ENCODE assay signal across 9 cellular contexts in genomic region chr11:9787981-9788521, GRCh38.
DNase-seq lines count a peak whose midpoint lies in the region; ATAC-seq and TF ChIP-seq lines count a peak whose summit lies in the region.
"Had no signal": no experiment of that assay in that cellular context is flagged by ENCODE, and none has a peak within 500 bp of the region (broad histone marks: within the 10 kb centered on the region; RNA-seq: fewer than 3 reads in every experiment).

No MANE protein-coding gene starts in this region.

- no peak for TF ChIP-seq POLR2A in heart left ventricle (IDR thresholded peaks at IDR 0.05)

- H3K27me3 ChIP-seq in heart left ventricle: no peaks in the 10 kb centered on the region

- H3K9me3 ChIP-seq in heart left ventricle: no peaks in the 10 kb centered on the region

- peak; percentile 95 for ATAC-seq in SK-N-SH treated with all-trans-retinoic acid at 6 μM for 48 hours
- peak; percentile 7 to 76 (median 46) for ATAC-seq in heart left ventricle
- no peak for ATAC-seq in GM18868 (IDR thresholded peaks at IDR 0.05; ENCODE audit: unreplicated experiment)

- DNase-seq in GM04503 (ENCODE audit: low read depth): peak; percentile 98
- peak in 4 of 5 donors; percentile 32 to 64 (median 59) for DNase-seq in heart left ventricle
- peak; percentile 21 for DNase-seq in smooth muscle cell of the brain vasculature (ENCODE audit: low read depth, low spot score)
- no peak for DNase-seq in NCI-H146 treated with DMSO at 0.1 percent for 48 hours (lab: John Stamatoyannopoulos, UW; ENCODE audit: unreplicated experiment)
- DNase-seq in activated CD4-positive, alpha-beta T cell treated with anti-CD3 and anti-CD28 coated beads, Interleukin-2, amount 50 U/mL, for 48 hours: no peak
- no peak for DNase-seq in HT-29 (ENCODE audit: low spot score)
- DNase-seq: stimulated activated CD4-positive, alpha-beta T cell treated with anti-CD3 and anti-CD28 coated beads, Interleukin-1b, Interleukin-23, amount 100 ng/mL, for 48 hours had no signal

- peaks cover 0 to 25% (median 8%) of the 10 kb centered on the region in 12 donors for H3K4me1 ChIP-seq in heart left ventricle

- intact Hi-C loops in heart left ventricle (cut with DNase I): no loop called here

- TF ChIP-seq CTCF in heart left ventricle (IDR thresholded peaks at IDR 0.05): no peak

- peak overlapping the region in 7 of 12 donors; percentile 8 to 47 (median 40) for H3K27ac ChIP-seq in heart left ventricle

- no peak overlapping the region for H3K4me3 ChIP-seq in heart left ventricle

- H3K36me3 ChIP-seq in heart left ventricle: peaks cover 0 to 75% (median 53%) of the 10 kb centered on the region in 9 donors

- WGBS in heart left ventricle, 4 donors: 73 to 87% (median 77%) methylated on average over 3 of the region's 3 CpGs

TF ChIP-seq in SK-N-SH treated with all-trans-retinoic acid at 6 μM for 48 hours, 23 proteins besides CTCF, POLR2A, EP300 and RAD21:
- no peak for TF ChIP-seq RARB (CRISPR knock-in tag; IDR thresholded peaks at IDR 0.05)
- no peak for TF ChIP-seq PATZ1 (CRISPR knock-in tag; IDR thresholded peaks at IDR 0.05; ENCODE audit: borderline replicate concordance)
- no peak for TF ChIP-seq ESRRG (CRISPR knock-in tag; IDR thresholded peaks at IDR 0.05)
- no peak for TF ChIP-seq SNAI2 (CRISPR knock-in tag; IDR thresholded peaks at IDR 0.05)
- TF ChIP-seq ZC3H10 (CRISPR knock-in tag; IDR thresholded peaks at IDR 0.05): no peak
- no peak for TF ChIP-seq TOX (CRISPR knock-in tag; IDR thresholded peaks at IDR 0.05; ENCODE audit: borderline replicate concordance)
- TF ChIP-seq ZNF565 (CRISPR knock-in tag; conservative IDR thresholded peaks at IDR 0.05; ENCODE audit: low read depth): no peak
- no peak for TF ChIP-seq POU6F1 (CRISPR knock-in tag; IDR thresholded peaks at IDR 0.05; ENCODE audit: borderline replicate concordance, low read depth)
- TF ChIP-seq CREB5 (CRISPR knock-in tag; IDR thresholded peaks at IDR 0.05; ENCODE audit: low read depth): no peak
- TF ChIP-seq ZFP30 (CRISPR knock-in tag; IDR thresholded peaks at IDR 0.05): no peak
- no peak for TF ChIP-seq ARNTL (CRISPR knock-in tag; IDR thresholded peaks at IDR 0.05; ENCODE audit: borderline replicate concordance, low read depth)
- TF ChIP-seq ZNF70 (CRISPR knock-in tag; IDR thresholded peaks at IDR 0.05): no peak
TF ChIP-seq in SK-N-SH treated with all-trans-retinoic acid at 6 μM for 48 hours: peak in this region for 0.

Comparison
In these comparisons a context has a peak if more than half of its experiments do, and no peak if none do; other contexts are left out.
1. DNase-seq: peak in GM04503 (single experiment), heart left ventricle (4 of 5) and smooth muscle cell of the brain vasculature (single experiment); none in NCI-H146 treated with DMSO at 0.1 percent for 48 hours (single experiment), activated CD4-positive, alpha-beta T cell treated with anti-CD3 and anti-CD28 coated beads, Interleukin-2, amount 50 U/mL, for 48 hours (0 of 2) and HT-29 (single experiment).